In genomic region chr15:58761010-58761388, GRCh38 we compare ENCODE assay signal across 22 cellular contexts. TPM values are rescaled to one million over a fixed set of nuclear protein-coding genes. Genes with fewer than 3 reads are reported as not detected.
DNase-seq lines count a peak whose midpoint lies in the region; TF ChIP-seq lines count a peak whose summit lies in the region.
"Had no signal": no experiment of that assay in that cellular context is flagged by ENCODE, and none has a peak within 500 bp of the region (broad histone marks: within the 10 kb centered on the region; RNA-seq: fewer than 3 reads in every experiment).

No MANE protein-coding gene starts in this region.

- TF ChIP-seq POLR2A in NB4 (IDR thresholded peaks at IDR 0.05; ENCODE audit: extremely low read depth, insufficient read length) = no peak

- H3K4me3 ChIP-seq in NB4 (ENCODE audit: low read depth, low read length) (no peak overlapping the region), PC-9 (no peak overlapping the region), WERI-Rb-1 (ENCODE audit: low read depth, low read length) (no peak overlapping the region)
- H3K4me3 ChIP-seq: breast epithelium, pancreas, sigmoid colon had no signal

- H3K9me3 Mint-ChIP-seq in activated naive CD4-positive, alpha-beta T cell treated with anti-CD3 and anti-CD28 coated beads, Interleukin-2, amount 10 ng/mL, durations not matched to agents 7 days and 5 days = peaks cover 9% of the 10 kb centered on the region
- H3K9me3 Mint-ChIP-seq in HFFc6 = peaks cover 12% of the 10 kb centered on the region

- intact Hi-C loops in PC-9 (cut with micrococcal nuclease; ENCODE audit: unreplicated experiment) = no loop called here

- 0 out of 2 replicates have a peak, but pooled peaks cover 6% of the 10 kb centered on the region for H3K9me3 ChIP-seq in PC-9 (ENCODE audit: insufficient read depth, low read depth)
- H3K9me3 ChIP-seq in WERI-Rb-1 (ENCODE audit: severe bottlenecking) = peaks cover 6% of the 10 kb centered on the region
- H3K9me3 ChIP-seq: pancreas had no signal

- H2AFZ ChIP-seq in PC-9 = no peak overlapping the region

- no TSS peak for BruUV-seq in PC-9 (replicated peaks; lab: Mats Ljungman, UMichigan)

- H3F3A ChIP-seq in PC-9 (ENCODE audit: insufficient read depth, low read depth) = no peaks in the 10 kb centered on the region

- H3K27ac ChIP-seq in PC-9 (no peak overlapping the region), WERI-Rb-1 (no peak overlapping the region)
- H3K27ac ChIP-seq: breast epithelium, pancreas, sigmoid colon had no signal

- CTCF ChIA-PET in activated naive CD4-positive, alpha-beta T cell treated with anti-CD3 and anti-CD28 coated beads, Interleukin-2, amount 10 ng/mL, durations not matched to agents 7 days and 5 days (lab: Charles Lee) = interaction anchor here (0.6 to 3.5 kb wide), 8 partner anchors 10 to 1722 kb away, joined by 3 to 26 read pairs (median 4); partner anchors contain the start of gene MINDY2
- CTCF ChIA-PET in PC-9 (lab: Charles Lee) = interaction anchor here (0.7 kb wide), 1 partner anchor 1150 kb away, joined by 3 read pairs; no protein-coding TSS in a partner anchor

- POLR2A ChIA-PET in PC-9 (lab: Charles Lee; ENCODE audit: unreplicated experiment) = no interaction called here

- peaks cover 31% of the 10 kb centered on the region for H3K27me3 Mint-ChIP-seq in activated naive CD4-positive, alpha-beta T cell treated with anti-CD3 and anti-CD28 coated beads, Interleukin-2, amount 10 ng/mL, durations not matched to agents 7 days and 5 days
- peaks cover 5% of the 10 kb centered on the region for H3K27me3 Mint-ChIP-seq in HFFc6 (ENCODE audit: insufficient read depth)
- H3K27me3 Mint-ChIP-seq: activated naive CD8-positive, alpha-beta T cell treated with anti-CD3 and anti-CD28 coated beads, Interleukin-2, amount 10 ng/mL, durations not matched to agents 7 days and 5 days; memory B cell; naive thymus-derived CD4-positive, alpha-beta T cell had no signal

- no peaks in the 10 kb centered on the region for H3K27me3 ChIP-seq in PC-9 (ENCODE audit: insufficient read depth, low read depth)
- no peaks in the 10 kb centered on the region for H3K27me3 ChIP-seq in WERI-Rb-1 (ENCODE audit: insufficient read depth, low read depth, severe bottlenecking)
- H3K27me3 ChIP-seq: breast epithelium, pancreas, sigmoid colon had no signal

- DNase-seq in stimulated activated CD4-positive, alpha-beta T cell treated with anti-CD3 and anti-CD28 coated beads, Interleukin-4, amount 100 ng/mL, for 24 hours = peak; percentile 26
- DNase-seq in stimulated activated CD4-positive, alpha-beta T cell treated with anti-CD3 and anti-CD28 coated beads, Interleukin-12 subunit alpha, Interleukin-12 subunit beta, amount 100 ng/mL, for 4 hours = no peak
- peak; percentile 58 for DNase-seq in NB4 (ENCODE audit: low read depth)
- DNase-seq in activated naive CD4-positive, alpha-beta T cell treated with anti-CD3 and anti-CD28 coated beads, Interleukin-2, amount 10 ng/mL, durations not matched to agents 7 days and 5 days = peak; percentile 47
- no peak for DNase-seq in HFFc6
- no peak for DNase-seq in PC-9
- no peak for DNase-seq in WERI-Rb-1
- DNase-seq: activated CD8-positive, alpha-beta memory T cell treated with anti-CD3 and anti-CD28 coated beads, Interleukin-2, amount 50 U/mL, for 48 hours; activated naive CD8-positive, alpha-beta T cell treated with anti-CD3 and anti-CD28 coated beads, Interleukin-2, amount 10 ng/mL, durations not matched to agents 7 days and 5 days; DMS153; foreskin fibroblast; hippocampal formation; NCI-H2029; pancreas; SHP77 treated with DMSO at 0.1 percent for 48 hours; sigmoid colon; stimulated activated CD4-positive, alpha-beta T cell treated with anti-CD3 and anti-CD28 coated beads, Interleukin-2, amount 100 ng/mL, for 24 hours; substantia nigra had no signal

- no peak overlapping the region for H3K4me3 Mint-ChIP-seq in activated naive CD4-positive, alpha-beta T cell treated with anti-CD3 and anti-CD28 coated beads, Interleukin-2, amount 10 ng/mL, durations not matched to agents 7 days and 5 days
- no peak overlapping the region for H3K4me3 Mint-ChIP-seq in HFFc6
- H3K4me3 Mint-ChIP-seq: activated naive CD8-positive, alpha-beta T cell treated with anti-CD3 and anti-CD28 coated beads, Interleukin-2, amount 10 ng/mL, durations not matched to agents 7 days and 5 days; memory B cell; T-helper 1 cell treated with Interleukin-12 subunit alpha and Interleukin-12 subunit beta and Interleukin-4 antibody, amounts not matched to agents 30 μg/mL and 1 μg/mL, for 36 hours had no signal

- no peaks in the 10 kb centered on the region for H3K36me3 ChIP-seq in PC-9 (ENCODE audit: low read depth)
- no peaks in the 10 kb centered on the region for H3K36me3 ChIP-seq in WERI-Rb-1
- H3K36me3 ChIP-seq: breast epithelium, pancreas, sigmoid colon had no signal

- no peaks in the 10 kb centered on the region for H4K20me1 ChIP-seq in PC-9 (ENCODE audit: insufficient read depth)

- H3K9me2 ChIP-seq in PC-9 (ENCODE audit: insufficient read depth) = no peaks in the 10 kb centered on the region

- H3K36me3 Mint-ChIP-seq in activated naive CD4-positive, alpha-beta T cell treated with anti-CD3 and anti-CD28 coated beads, Interleukin-2, amount 10 ng/mL, durations not matched to agents 7 days and 5 days = peaks cover 2% of the 10 kb centered on the region
- peaks cover 8% of the 10 kb centered on the region for H3K36me3 Mint-ChIP-seq in HFFc6 (ENCODE audit: low read depth)
- H3K36me3 Mint-ChIP-seq: memory B cell had no signal

- no peaks in the 10 kb centered on the region for H3K4me1 Mint-ChIP-seq in activated naive CD4-positive, alpha-beta T cell treated with anti-CD3 and anti-CD28 coated beads, Interleukin-2, amount 10 ng/mL, durations not matched to agents 7 days and 5 days
- H3K4me1 Mint-ChIP-seq in HFFc6 (ENCODE audit: low read depth) = no peaks in the 10 kb centered on the region
- H3K4me1 Mint-ChIP-seq: memory B cell had no signal

- TF ChIP-seq CTCF in NB4 (IDR thresholded peaks at IDR 0.05; ENCODE audit: low read depth, low read length) = no peak
- no peak for TF ChIP-seq CTCF in HFFc6 (IDR thresholded peaks at IDR 0.05)
- TF ChIP-seq CTCF in PC-9 (conservative IDR thresholded peaks at IDR 0.05) = no peak
- no peak for TF ChIP-seq CTCF in WERI-Rb-1 (IDR thresholded peaks at IDR 0.05; ENCODE audit: low read depth, low read length)

- H3K4me1 ChIP-seq in PC-9 (replicated peaks; ENCODE audit: insufficient read depth) = no peaks in the 10 kb centered on the region
- H3K4me1 ChIP-seq: breast epithelium, pancreas, sigmoid colon had no signal

- no peaks in the 10 kb centered on the region for H3K79me2 ChIP-seq in PC-9 (ENCODE audit: low read depth)

- H3K4me2 ChIP-seq in PC-9 = no peak overlapping the region

- no peak overlapping the region for H3K27ac Mint-ChIP-seq in activated naive CD4-positive, alpha-beta T cell treated with anti-CD3 and anti-CD28 coated beads, Interleukin-2, amount 10 ng/mL, durations not matched to agents 7 days and 5 days
- no peak overlapping the region for H3K27ac Mint-ChIP-seq in HFFc6
- H3K27ac Mint-ChIP-seq: activated naive CD8-positive, alpha-beta T cell treated with anti-CD3 and anti-CD28 coated beads, Interleukin-2, amount 10 ng/mL, durations not matched to agents 7 days and 5 days; memory B cell; naive thymus-derived CD4-positive, alpha-beta T cell; T-helper 1 cell treated with Interleukin-12 subunit alpha and Interleukin-12 subunit beta and Interleukin-4 antibody, amounts not matched to agents 30 μg/mL and 1 μg/mL, for 36 hours had no signal

RNA-seq across cellular contexts. Expression of gene MINDY2, which starts 10.1 kb away (rescaled TPM):
- 10 to 100 TPM; 27.9 to 35.7 (median 29.9) TPM for total RNA-seq in HFFc6 (2021; fragmentation: NEBNext Ultra II Directional; extraction: Animal tissue kit (Norgen Biotek cat#: 25700))
- 18.4 and 22.8 TPM in 2 replicates for total RNA-seq in PC-9 (2021)

RNA-seq across cellular contexts. Expression of gene ADAM10, which starts 11.5 kb away (rescaled TPM):
- total RNA-seq in HFFc6 (2021; fragmentation: NEBNext Ultra II Directional; extraction: Animal tissue kit (Norgen Biotek cat#: 25700)) = 100 to 1,000 TPM; 155 to 227 (median 196) TPM
- total RNA-seq in PC-9 (2021) = 160 and 239 TPM in 2 replicates

Comparison
In these comparisons a context has a peak if more than half of its experiments do, and no peak if none do; other contexts are left out.
1. DNase-seq: peak in stimulated activated CD4-positive, alpha-beta T cell treated with anti-CD3 and anti-CD28 coated beads, Interleukin-4, amount 100 ng/mL, for 24 hours (single experiment), NB4 (single experiment) and activated naive CD4-positive, alpha-beta T cell treated with anti-CD3 and anti-CD28 coated beads, Interleukin-2, amount 10 ng/mL, durations not matched to agents 7 days and 5 days (single experiment); none in stimulated activated CD4-positive, alpha-beta T cell treated with anti-CD3 and anti-CD28 coated beads, Interleukin-12 subunit alpha, Interleukin-12 subunit beta, amount 100 ng/mL, for 4 hours (single experiment), HFFc6 (single experiment), PC-9 (0 of 2) and WERI-Rb-1 (single experiment).